20 cellular contexts compared by ENCODE assay signal in the genomic region with DNA sequence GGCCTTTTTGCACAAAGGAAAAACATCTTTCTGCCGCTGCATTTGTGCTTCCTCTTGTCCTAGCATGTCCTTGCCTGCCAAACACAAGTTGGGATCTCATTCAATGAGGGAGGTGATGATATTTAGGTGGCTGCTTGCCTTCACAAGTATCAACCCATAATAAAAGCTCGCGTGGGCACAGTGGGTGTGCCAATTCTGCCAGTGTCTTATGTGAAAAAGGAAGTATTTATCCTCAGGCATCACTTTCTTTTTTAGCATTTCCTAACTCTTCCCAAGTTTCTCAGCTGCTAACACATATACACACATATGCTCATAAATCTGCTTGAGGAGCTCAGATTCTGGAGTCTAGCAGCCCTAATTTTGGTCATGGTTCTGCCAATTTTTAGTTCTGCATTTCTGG.
DNase-seq lines count a peak whose midpoint lies in the region; ATAC-seq and TF ChIP-seq lines count a peak whose summit lies in the region.
"Had no signal": no experiment of that assay in that cellular context is flagged by ENCODE, and none has a peak within 500 bp of the region (broad histone marks: within the 10 kb centered on the region; RNA-seq: fewer than 3 reads in every experiment).

No MANE protein-coding gene starts in this region.

- no peak overlapping the region for H3K27ac Mint-ChIP-seq in activated T-cell treated with anti-CD3 and anti-CD28 coated beads, Interleukin-2, amount 50 U/mL, for 24 hours
- no peak overlapping the region for H3K27ac Mint-ChIP-seq in immature natural killer cell
- H3K27ac Mint-ChIP-seq: CD4-positive, alpha-beta memory T cell had no signal

- H3K9me3 ChIP-seq in prostate gland = no peaks in the 10 kb centered on the region

- H3K9me3 Mint-ChIP-seq in activated T-cell treated with anti-CD3 and anti-CD28 coated beads, Interleukin-2, amount 50 U/mL, for 24 hours = peaks cover 3% of the 10 kb centered on the region
- H3K9me3 Mint-ChIP-seq in immature natural killer cell = peaks cover 4 to 31% (median 8%) of the 10 kb centered on the region in 6 donors

- H3K4me3 ChIP-seq in prostate gland = no peak overlapping the region
- H3K4me3 ChIP-seq: PC-9 had no signal

- DNase-seq in NCI-H1694 (lab: John Stamatoyannopoulos, UW) = peak; percentile 41
- DNase-seq in NCI-H446 treated with DMSO at 0.1 percent for 48 hours (lab: John Stamatoyannopoulos, UW) = peak; percentile 59
- peak; percentile 18 to 28 for DNase-seq in foreskin keratinocyte
- DNase-seq in prostate gland (ENCODE audit: low spot score) = peak; percentile 5
- DNase-seq in SHP77 (lab: John Stamatoyannopoulos, UW) = no peak
- no peak for DNase-seq in activated T-cell treated with anti-CD3 and anti-CD28 coated beads, Interleukin-2, amount 50 U/mL, for 24 hours
- DNase-seq in immature natural killer cell = no peak
- DNase-seq: C1 segment of cervical spinal cord; CD4-positive, alpha-beta memory T cell; COR-L47; DMS79 treated with DMSO at 0.1 percent for 48 hours; GF-D8; Karpas-422; NCI-H1105; NCI-H1436 treated with DMSO at 0.1 percent for 48 hours; NCI-H2029 treated with DMSO at 0.1 percent for 48 hours; NCI-H526 treated with DMSO at 0.1 percent for 48 hours; PC-9; SHP77 treated with DMSO at 0.1 percent for 48 hours had no signal

- WGBS in prostate gland = 14% methylated on average over 3 of the region's 3 CpGs

- H3K4me1 Mint-ChIP-seq in activated T-cell treated with anti-CD3 and anti-CD28 coated beads, Interleukin-2, amount 50 U/mL, for 24 hours (ENCODE audit: low read depth) = no peaks in the 10 kb centered on the region
- no peaks in the 10 kb centered on the region for H3K4me1 Mint-ChIP-seq in immature natural killer cell
- H3K4me1 Mint-ChIP-seq: CD4-positive, alpha-beta memory T cell had no signal

- H3K27ac ChIP-seq in foreskin keratinocyte (no peak overlapping the region), prostate gland (no peak overlapping the region)
- H3K27ac ChIP-seq: PC-9 had no signal

- peak; percentile 19 for ATAC-seq in foreskin keratinocyte
- ATAC-seq: HepG2 had no signal

- TF ChIP-seq CTCF in foreskin keratinocyte (conservative IDR thresholded peaks at IDR 0.05) = no peak
- no peak for TF ChIP-seq CTCF in prostate gland (IDR thresholded peaks at IDR 0.05)

- H3K4me3 Mint-ChIP-seq in activated T-cell treated with anti-CD3 and anti-CD28 coated beads, Interleukin-2, amount 50 U/mL, for 24 hours = no peak overlapping the region
- no peak overlapping the region for H3K4me3 Mint-ChIP-seq in immature natural killer cell
- H3K4me3 Mint-ChIP-seq: CD4-positive, alpha-beta memory T cell had no signal

- TF ChIP-seq POLR2A in prostate gland (IDR thresholded peaks at IDR 0.05) = no peak

- no peaks in the 10 kb centered on the region for H3K36me3 ChIP-seq in prostate gland

- intact Hi-C loops in prostate gland (cut with DNase I) = no loop called here

- no peaks in the 10 kb centered on the region for H3K27me3 Mint-ChIP-seq in activated T-cell treated with anti-CD3 and anti-CD28 coated beads, Interleukin-2, amount 50 U/mL, for 24 hours
- peaks cover 0 to 1% (median 0%) of the 10 kb centered on the region in 3 donors for H3K27me3 Mint-ChIP-seq in immature natural killer cell (ENCODE audit: low read depth in 3 of 3)
- H3K27me3 Mint-ChIP-seq: CD4-positive, alpha-beta memory T cell had no signal

- H3K27me3 ChIP-seq in foreskin keratinocyte = no peaks in the 10 kb centered on the region
- H3K27me3 ChIP-seq in prostate gland (replicated peaks; ENCODE audit: insufficient read depth) = no peaks in the 10 kb centered on the region

- no peaks in the 10 kb centered on the region for H3K36me3 Mint-ChIP-seq in activated T-cell treated with anti-CD3 and anti-CD28 coated beads, Interleukin-2, amount 50 U/mL, for 24 hours (ENCODE audit: low read depth)
- H3K36me3 Mint-ChIP-seq in immature natural killer cell = no peaks in the 10 kb centered on the region
- H3K36me3 Mint-ChIP-seq: CD4-positive, alpha-beta memory T cell had no signal

- H3K4me1 ChIP-seq in foreskin keratinocyte (no peaks in the 10 kb centered on the region), prostate gland (replicated peaks) (no peaks in the 10 kb centered on the region)

Comparison
In these comparisons a context has a peak if more than half of its experiments do, and no peak if none do; other contexts are left out.
1. DNase-seq: peak in NCI-H1694 (single experiment), NCI-H446 treated with DMSO at 0.1 percent for 48 hours (single experiment), foreskin keratinocyte (2 of 2) and prostate gland (single experiment); none in SHP77 (0 of 2), activated T-cell treated with anti-CD3 and anti-CD28 coated beads, Interleukin-2, amount 50 U/mL, for 24 hours (single experiment) and immature natural killer cell (0 of 3).